1 cellular context compared by ENCODE assay signal in the genomic region with DNA sequence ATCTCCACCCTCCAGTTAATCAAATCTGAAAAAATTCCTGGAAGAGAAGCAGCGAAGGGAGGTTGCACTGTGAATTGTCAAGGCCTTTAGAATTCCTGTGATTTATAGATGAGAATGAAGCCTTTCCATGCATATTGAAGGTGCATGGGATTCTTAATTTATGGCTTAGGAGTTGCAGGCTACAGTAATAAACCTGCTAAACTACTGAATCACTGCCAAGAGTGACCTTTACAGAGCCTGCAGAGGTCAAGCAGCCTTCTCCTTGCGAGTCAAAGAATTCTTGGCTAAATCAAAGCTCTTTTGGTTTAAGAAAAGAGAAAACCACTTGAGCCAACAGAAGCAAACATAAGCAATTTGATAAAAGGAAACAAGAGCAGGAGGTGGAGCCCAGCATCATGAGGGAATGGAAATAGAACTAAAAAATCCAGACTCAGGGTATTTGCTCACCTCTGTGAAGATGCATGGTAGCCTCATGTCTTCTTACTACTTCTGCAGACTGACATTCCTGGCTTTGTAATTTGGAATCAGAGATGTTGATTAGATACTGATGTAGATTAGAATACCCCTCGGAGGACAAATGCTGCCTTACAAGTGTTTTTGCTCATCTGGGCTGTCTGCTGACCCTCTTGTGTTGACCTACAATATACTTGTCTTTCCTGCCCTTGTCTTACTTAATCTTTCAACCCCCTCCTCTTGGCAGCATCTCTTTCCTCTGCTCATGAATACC.
TF ChIP-seq lines count a peak whose summit lies in the region.

No MANE protein-coding gene starts in this region.

TF ChIP-seq in SK-N-SH, 30 proteins besides CTCF, POLR2A, EP300 and RAD21 (continued from another document):
- TF ChIP-seq REST (IDR thresholded peaks at IDR 0.05; ENCODE audit: low read depth, low read length), result no peak
